ENCODE assay signal across 35 cellular contexts in the genomic region with DNA sequence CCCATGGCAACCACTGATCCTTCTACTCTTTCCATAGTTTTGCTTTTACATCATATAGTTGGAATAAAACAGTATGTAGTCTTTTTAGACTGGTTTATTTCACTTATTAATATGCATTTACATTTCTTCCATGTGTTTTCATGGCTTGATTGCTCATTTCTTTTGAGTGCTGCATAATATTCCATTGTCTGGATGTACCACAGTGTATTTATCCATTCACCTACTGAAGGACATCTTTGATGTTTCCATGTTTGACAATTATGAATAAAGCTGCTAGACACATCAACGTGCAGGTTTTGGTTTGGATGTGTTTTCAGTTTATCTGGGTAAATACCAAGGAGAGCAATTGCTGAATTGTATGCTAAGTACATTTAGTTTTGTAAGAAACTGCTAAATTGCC. TPM values are rescaled to one million over a fixed set of nuclear protein-coding genes. Genes with fewer than 3 reads are reported as not detected.
DNase-seq lines count a peak whose midpoint lies in the region; ATAC-seq, FAIRE-seq and TF ChIP-seq lines count a peak whose summit lies in the region.
"Had no signal": no experiment of that assay in that cellular context is flagged by ENCODE, and none has a peak within 500 bp of the region (broad histone marks: within the 10 kb centered on the region; RNA-seq: fewer than 3 reads in every experiment).

No MANE protein-coding gene starts in this region.

- H3K27me3 ChIP-seq in SK-N-SH (ENCODE audit: insufficient read depth): no peaks in the 10 kb centered on the region
- no peaks in the 10 kb centered on the region for H3K27me3 ChIP-seq in K562 (ENCODE audit: control insufficient read depth in 2 of 2, insufficient read depth in 2 of 2, low read length in 2 of 2)
- H3K27me3 ChIP-seq: BE2C; BLaER1; BLaER1 treated with 17β-estradiol and CSF1 and Interleukin-3, amounts not matched to agents 10 nM and 100 nM had no signal

- intact Hi-C loops in K562 (cut with micrococcal nuclease): no loop called here
- intact Hi-C loops in activated CD4-positive, alpha-beta T cell treated with anti-CD3 and anti-CD28 coated beads for 36 hours (cut with DNase I, micrococcal nuclease): no loop called here

- H3K9ac ChIP-seq in SK-N-SH (no peak overlapping the region), K562 (ENCODE audit: insufficient read depth in 1 of 2, low read depth in 2 of 2, low read length in 2 of 2) (no peak overlapping the region)
- H3K9ac ChIP-seq: BLaER1; BLaER1 treated with 17β-estradiol and CSF1 and Interleukin-3, amounts not matched to agents 10 nM and 100 nM had no signal

- H3K9me1 ChIP-seq in K562 (ENCODE audit: control insufficient read depth, insufficient read depth, low read length): no peaks in the 10 kb centered on the region

- H3K9me3 Mint-ChIP-seq in activated CD4-positive, alpha-beta T cell treated with anti-CD3 and anti-CD28 coated beads for 36 hours (ENCODE audit: low read depth): peaks cover 8% of the 10 kb centered on the region
- H3K9me3 Mint-ChIP-seq: CD8-positive, alpha-beta memory T cell had no signal

- no peaks in the 10 kb centered on the region for H4K20me1 ChIP-seq in SK-N-SH (ENCODE audit: insufficient read depth)
- no peaks in the 10 kb centered on the region for H4K20me1 ChIP-seq in K562 (replicated peaks; ENCODE audit: control insufficient read depth, insufficient read depth, low read length)
- H4K20me1 ChIP-seq: BLaER1; BLaER1 treated with 17β-estradiol and CSF1 and Interleukin-3, amounts not matched to agents 10 nM and 100 nM had no signal

- no peak for TF ChIP-seq POLR2A in K562 (conservative IDR thresholded peaks at IDR 0.05)

- H3K9me3 ChIP-seq in SK-N-SH (no peaks in the 10 kb centered on the region), HEK293 (ENCODE audit: control insufficient read depth, insufficient read depth, low read depth, low read length) (no peaks in the 10 kb centered on the region), K562 (replicated peaks; ENCODE audit: control insufficient read depth, insufficient read depth, low read depth, low read length) (no peaks in the 10 kb centered on the region)
- H3K9me3 ChIP-seq: BE2C, Caco-2 had no signal

- WGBS in SK-N-SH (ENCODE audit: low lambda C conversion rate): 38% methylated on average over 1 of the region's 1 CpG
- WGBS in K562 (ENCODE audit: insufficient coverage, low coverage, missing lambda C conversion rate): 0% methylated on average over 1 of the region's 1 CpG

- ATAC-seq in SK-N-SH treated with all-trans-retinoic acid at 6 μM for 48 hours (no peak), K562 (no peak)
- ATAC-seq in activated CD4-positive, alpha-beta T cell treated with anti-CD3 and anti-CD28 coated beads for 36 hours: no peak
- ATAC-seq: A549; CD8-positive, alpha-beta T cell had no signal

- H3K4me2 ChIP-seq in SK-N-SH: no peak overlapping the region
- H3K4me2 ChIP-seq in K562 (ENCODE audit: insufficient read depth, low read length): no peak overlapping the region
- H3K4me2 ChIP-seq: A549; BLaER1; BLaER1 treated with 17β-estradiol and CSF1 and Interleukin-3, amounts not matched to agents 10 nM and 100 nM had no signal

- H3K4me3 Mint-ChIP-seq in activated CD4-positive, alpha-beta T cell treated with anti-CD3 and anti-CD28 coated beads for 36 hours: no peak overlapping the region
- H3K4me3 Mint-ChIP-seq: B cell; CD14-positive monocyte; CD4-positive, alpha-beta memory T cell; CD4-positive, alpha-beta T cell; CD4-positive, CD25-positive, alpha-beta regulatory T cell; CD8-positive, alpha-beta memory T cell; CD8-positive, alpha-beta T cell had no signal

- TF ChIP-seq EP300 in SK-N-SH (IDR thresholded peaks at IDR 0.05; ENCODE audit: borderline replicate concordance in 1 of 2, low read depth in 1 of 2, low read length in 1 of 2) (no peak), K562 (IDR thresholded peaks at IDR 0.05; ENCODE audit: low read length) (no peak)

- TF ChIP-seq CTCF in SK-N-SH (IDR thresholded peaks at IDR 0.05) (no peak), HEK293 (tag by site-specific recombination; IDR thresholded peaks at IDR 0.05) (no peak), K562 (IDR thresholded peaks at IDR 0.05 in 2 of 3, conservative IDR thresholded peaks at IDR 0.05 in 1 of 3; ENCODE audit: insufficient read depth in 2 of 3, low read depth in 1 of 3, low read length in 3 of 3) (no peak)

- in situ Hi-C loops in K562 (cut with MboI): no loop called here

- H2AFZ ChIP-seq in SK-N-SH (ENCODE audit: low read depth): no peak overlapping the region
- no peak overlapping the region for H2AFZ ChIP-seq in K562 (ENCODE audit: low read depth, low read length)

- no peaks in the 10 kb centered on the region for H3K4me1 Mint-ChIP-seq in activated CD4-positive, alpha-beta T cell treated with anti-CD3 and anti-CD28 coated beads for 36 hours
- H3K4me1 Mint-ChIP-seq: B cell; CD4-positive, alpha-beta memory T cell; CD4-positive, CD25-positive, alpha-beta regulatory T cell; CD8-positive, alpha-beta memory T cell had no signal

- peaks cover 24% of the 10 kb centered on the region for H3K36me3 Mint-ChIP-seq in activated CD4-positive, alpha-beta T cell treated with anti-CD3 and anti-CD28 coated beads for 36 hours (ENCODE audit: low read depth)

- H3K27ac ChIP-seq in SK-N-SH (ENCODE audit: low read depth in 2 of 2, low read length in 1 of 2) (no peak overlapping the region), HEK293 (ENCODE audit: extremely low read depth, low read depth, low read length) (no peak overlapping the region), K562 (ENCODE audit: extremely low read depth, low read depth, low read length) (no peak overlapping the region)
- H3K27ac ChIP-seq: 22Rv1; A549; BLaER1; BLaER1 treated with 17β-estradiol and CSF1 and Interleukin-3, amounts not matched to agents 10 nM and 100 nM; C4-2B had no signal

- H3F3A ChIP-seq in SK-N-SH (replicated peaks; ENCODE audit: insufficient read depth): no peaks in the 10 kb centered on the region

- H3K79me2 ChIP-seq in SK-N-SH (ENCODE audit: insufficient read depth) (no peaks in the 10 kb centered on the region), K562 (ENCODE audit: control insufficient read depth, insufficient read depth, low read length) (no peaks in the 10 kb centered on the region)

- H3K4me1 ChIP-seq in SK-N-SH (ENCODE audit: control insufficient read depth in 1 of 2, insufficient read depth in 2 of 2, low read depth in 1 of 2, low read length in 1 of 2) (no peaks in the 10 kb centered on the region), HEK293 (ENCODE audit: control insufficient read depth, insufficient read depth, low read length) (no peaks in the 10 kb centered on the region), K562 (replicated peaks in 1 of 2; ENCODE audit: control insufficient read depth in 2 of 2, insufficient read depth in 2 of 2, low read length in 2 of 2) (no peaks in the 10 kb centered on the region)
- H3K4me1 ChIP-seq: A549, BE2C, BLaER1, Caco-2 had no signal

- no peak for TF ChIP-seq RAD21 in SK-N-SH (IDR thresholded peaks at IDR 0.05; ENCODE audit: low read length)
- no peak for TF ChIP-seq RAD21 in K562 (CRISPR knock-in tag; conservative IDR thresholded peaks at IDR 0.05 in 1 of 2, IDR thresholded peaks at IDR 0.05 in 1 of 2)

- BruUV-seq in K562 (replicated peaks; lab: Mats Ljungman, UMichigan): no TSS peak

- no peak for FAIRE-seq in K562 (lab: Jason Lieb, UNC)
- FAIRE-seq: A204.1, A549, D721Med had no signal

- no peak for DNase-seq in SK-N-SH
- DNase-seq in K562 (ENCODE audit: extremely low read depth in 1 of 4, low spot score in 3 of 4): no peak
- DNase-seq in activated CD4-positive, alpha-beta T cell treated with anti-CD3 and anti-CD28 coated beads for 36 hours: no peak
- DNase-seq in GM03348 (ENCODE audit: low spot score): no peak
- DNase-seq: 8988T; ACHN; AML-193; BE2C; C1 segment of cervical spinal cord; Caco-2; Calu3; CD4-positive, alpha-beta memory T cell; CD4-positive, alpha-beta T cell; CD4-positive, CD25-positive, alpha-beta regulatory T cell; CD8-positive, alpha-beta memory T cell; CD8-positive, alpha-beta T cell; COR-L47; DMS 273 treated with DMSO at 0.1 percent for 48 hours; DMS153; DMS53; DMS79; DMS79 treated with DMSO at 0.1 percent for 48 hours; DND-41; EL had no signal

- no peak overlapping the region for H3K27ac Mint-ChIP-seq in activated CD4-positive, alpha-beta T cell treated with anti-CD3 and anti-CD28 coated beads for 36 hours
- H3K27ac Mint-ChIP-seq: B cell; CD14-positive monocyte; CD4-positive, alpha-beta T cell; CD4-positive, CD25-positive, alpha-beta regulatory T cell; CD8-positive, alpha-beta memory T cell; CD8-positive, alpha-beta T cell had no signal

- no peaks in the 10 kb centered on the region for H3K36me3 ChIP-seq in SK-N-SH (replicated peaks in 1 of 2; ENCODE audit: control insufficient read depth in 1 of 2, insufficient read depth in 2 of 2, low read length in 1 of 2)
- peaks cover 0 to 2% of the 10 kb centered on the region in 2 experiments; a peak in 1 of 3 replicates for H3K36me3 ChIP-seq in HEK293 (ENCODE audit: control insufficient read depth in 2 of 2, insufficient read depth in 1 of 2, low read length in 2 of 2)
- H3K36me3 ChIP-seq in K562 (ENCODE audit: control insufficient read depth, insufficient read depth, low read length): no peaks in the 10 kb centered on the region
- H3K36me3 ChIP-seq: BE2C had no signal

- POLR2A ChIA-PET in SK-N-SH (lab: Yijun Ruan, JAX) (no interaction called here), HEK293 (lab: Yijun Ruan, JAX) (no interaction called here), K562 (lab: Yijun Ruan, JAX) (no interaction called here)
- POLR2A ChIA-PET in activated CD4-positive, alpha-beta T cell treated with anti-CD3 and anti-CD28 coated beads for 36 hours (lab: Charles Lee): no interaction called here

- CTCF ChIA-PET in SK-N-SH (lab: Yijun Ruan, JAX) (interaction anchor here (0.7 kb wide), 1 partner anchor 22 kb away, joined by 3 read pairs; no protein-coding TSS in a partner anchor), HEK293 (lab: Yijun Ruan, JAX) (no interaction called here), K562 (lab: Yijun Ruan, JAX; ENCODE audit: low intra/inter-chr PET ratio) (no interaction called here)
- CTCF ChIA-PET in activated CD4-positive, alpha-beta T cell treated with anti-CD3 and anti-CD28 coated beads for 36 hours (lab: Charles Lee): interaction anchor here (0.6 kb wide), 1 partner anchor 226 kb away, joined by 4 read pairs; no protein-coding TSS in a partner anchor

- H3K4me3 ChIP-seq in SK-N-SH (ENCODE audit: low read depth in 2 of 2, low read length in 1 of 2): no peak overlapping the region
- H3K4me3 ChIP-seq in HEK293 (ENCODE audit: low read depth, low read length): no peak overlapping the region
- H3K4me3 ChIP-seq in K562: no peak overlapping the region
- H3K4me3 ChIP-seq: A549; BLaER1; BLaER1 treated with 17β-estradiol and CSF1 and Interleukin-3, amounts not matched to agents 10 nM and 100 nM had no signal

- no peaks in the 10 kb centered on the region for H3K27me3 Mint-ChIP-seq in activated CD4-positive, alpha-beta T cell treated with anti-CD3 and anti-CD28 coated beads for 36 hours
- H3K27me3 Mint-ChIP-seq: B cell; CD4-positive, alpha-beta memory T cell; CD4-positive, alpha-beta T cell; CD4-positive, CD25-positive, alpha-beta regulatory T cell; CD8-positive, alpha-beta memory T cell had no signal

- no peaks in the 10 kb centered on the region for H3K9me2 ChIP-seq in SK-N-SH

RNA-seq across cellular contexts. Expression of a gene that starts 13.7 kb away (rescaled TPM):
- 2.7 and 3.2 TPM in 2 replicates for polyA plus RNA-seq in SK-N-SH (2012; rRNA removed)
- polyA plus RNA-seq in SK-N-SH (2012; cell fraction: cytosol; rRNA removed): 2.6 and 2.8 TPM in 2 replicates
- 5.7 and 11.0 TPM in 2 replicates for polyA plus RNA-seq in SK-N-SH (2012; cell fraction: nucleus; rRNA removed)
- total RNA-seq in K562 (2011; cell fraction: chromatin; rRNA removed; ENCODE audit: low replicate concordance): 2.4 and 4.2 TPM in 2 replicates
- 0.50 and 0.66 TPM in 2 replicates for total RNA-seq in K562 (2011; cell fraction: nucleolus; rRNA removed)
- total RNA-seq in K562 (2011; cell fraction: nucleoplasm; rRNA removed): 1.3 and 4.3 TPM in 2 replicates
- total RNA-seq in K562 (2014; rRNA removed): 0.23 and 0.29 TPM in 2 replicates
- total RNA-seq in K562 (2014; rRNA removed; fragmentation: Illumina TruSeq; extraction: Trizol): 0.55 and 0.57 TPM in 2 replicates
- 0.49 and 0.94 TPM in 2 replicates for total RNA-seq in K562 (2015; rRNA removed; fragmentation: Illumina TruSeq; extraction: Trizol)
- total RNA-seq in K562 (2021): 0.29 and 0.38 TPM in 2 replicates
- polyA plus RNA-seq in K562 (2011; rRNA removed): 0.14 and 0.20 TPM in 2 replicates
- polyA plus RNA-seq in K562 (2011; cell fraction: cytosol; rRNA removed): 0.01 and 0.07 TPM in 2 replicates
- 0.59 and 0.84 TPM in 2 replicates for polyA plus RNA-seq in K562 (2011; cell fraction: nucleus; rRNA removed)
- polyA plus RNA-seq in K562 (2012): 0.46 and 0.65 TPM in 2 replicates
- polyA plus RNA-seq in K562 (2014; fragmentation: Illumina TruSeq; extraction: Trizol): 0.18 and 0.24 TPM in 2 replicates
- polyA plus RNA-seq in K562 (2014; fragmentation: Nextera tagmentation; extraction: Ambion mirVana): under 1 TPM; 0.01 to 0.10 TPM
- 0.16 and 0.40 TPM in 2 replicates for polyA plus RNA-seq in K562 (2014; rRNA removed)
- polyA minus RNA-seq in K562 (2011; rRNA and poly(A)+ RNA removed): 0.60 and 0.63 TPM in 2 replicates
- polyA minus RNA-seq in K562 (2011; cell fraction: cytosol; rRNA and poly(A)+ RNA removed): 0.10 TPM in 1 of 2 replicates, not detected in the other
- 0.54 and 1.7 TPM in 2 replicates for polyA minus RNA-seq in K562 (2011; cell fraction: nucleus; rRNA and poly(A)+ RNA removed)
- 1 to 10 TPM; 4.2 to 5.1 TPM for total RNA-seq in activated CD4-positive, alpha-beta T cell treated with anti-CD3 and anti-CD28 coated beads for 36 hours

RNA-seq across cellular contexts. Expression of a gene that starts 38.2 kb away (rescaled TPM):
- 9.6 and 14.0 TPM in 2 replicates for polyA plus RNA-seq in SK-N-SH (2012; rRNA removed)
- polyA plus RNA-seq in SK-N-SH (2012; cell fraction: cytosol; rRNA removed): 10.3 and 11.0 TPM in 2 replicates
- polyA plus RNA-seq in SK-N-SH (2012; cell fraction: nucleus; rRNA removed): 10.4 and 17.2 TPM in 2 replicates
- total RNA-seq in K562 (2011; cell fraction: chromatin; rRNA removed; ENCODE audit: low replicate concordance): 10.6 and 18.0 TPM in 2 replicates
- total RNA-seq in K562 (2011; cell fraction: nucleolus; rRNA removed): 7.7 and 8.2 TPM in 2 replicates
- total RNA-seq in K562 (2011; cell fraction: nucleoplasm; rRNA removed): 13.3 and 16.3 TPM in 2 replicates
- 19.8 and 22.6 TPM in 2 replicates for total RNA-seq in K562 (2014; rRNA removed)
- total RNA-seq in K562 (2014; rRNA removed; fragmentation: Illumina TruSeq; extraction: Trizol): 18.2 and 19.3 TPM in 2 replicates
- 15.6 and 16.1 TPM in 2 replicates for total RNA-seq in K562 (2015; rRNA removed; fragmentation: Illumina TruSeq; extraction: Trizol)
- total RNA-seq in K562 (2021): 13.4 TPM in 2 replicates
- polyA plus RNA-seq in K562 (2011; rRNA removed): 10.4 and 17.3 TPM in 2 replicates
- 6.6 and 7.8 TPM in 2 replicates for polyA plus RNA-seq in K562 (2011; cell fraction: cytosol; rRNA removed)
- 13.7 and 14.6 TPM in 2 replicates for polyA plus RNA-seq in K562 (2011; cell fraction: nucleus; rRNA removed)
- 10.6 and 11.1 TPM in 2 replicates for polyA plus RNA-seq in K562 (2012)
- polyA plus RNA-seq in K562 (2014; fragmentation: Illumina TruSeq; extraction: Trizol): 19.9 and 22.9 TPM in 2 replicates
- 10 to 100 TPM; 17.3 to 29.4 TPM for polyA plus RNA-seq in K562 (2014; fragmentation: Nextera tagmentation; extraction: Ambion mirVana)
- polyA plus RNA-seq in K562 (2014; rRNA removed): 15.1 and 17.4 TPM in 2 replicates
- polyA minus RNA-seq in K562 (2011; rRNA and poly(A)+ RNA removed): 16.4 and 22.8 TPM in 2 replicates
- 4.3 and 5.8 TPM in 2 replicates for polyA minus RNA-seq in K562 (2011; cell fraction: cytosol; rRNA and poly(A)+ RNA removed)
- 6.3 and 11.9 TPM in 2 replicates for polyA minus RNA-seq in K562 (2011; cell fraction: nucleus; rRNA and poly(A)+ RNA removed)
- 10 to 100 TPM; 12.6 to 13.3 TPM for total RNA-seq in activated CD4-positive, alpha-beta T cell treated with anti-CD3 and anti-CD28 coated beads for 36 hours

Comparison
In these comparisons a context has a peak if more than half of its experiments do, and no peak if none do; other contexts are left out.
1. CTCF ChIA-PET loops: an anchor here in SK-N-SH (0.7 kb wide) and activated CD4-positive, alpha-beta T cell treated with anti-CD3 and anti-CD28 coated beads for 36 hours (0.6 kb wide); none called in HEK293 and K562.